8 cellular contexts compared by ENCODE assay signal in genomic region chr3:46110701-46111493, GRCh38.
DNase-seq lines count a peak whose midpoint lies in the region; ATAC-seq and FAIRE-seq lines count a peak whose summit lies in the region.

No MANE protein-coding gene starts in this region.

- no peaks in the 10 kb centered on the region for H3K9me3 Mint-ChIP-seq in activated CD4-positive, alpha-beta T cell treated with anti-CD3 and anti-CD28 coated beads for 36 hours (ENCODE audit: low read depth)
- H3K9me3 Mint-ChIP-seq in activated T-cell treated with anti-CD3 and anti-CD28 coated beads, Interleukin-2, amount 50 U/mL, for 24 hours = no peaks in the 10 kb centered on the region

- H3K4me3 Mint-ChIP-seq in activated CD4-positive, alpha-beta T cell treated with anti-CD3 and anti-CD28 coated beads for 36 hours = no peak overlapping the region
- H3K4me3 Mint-ChIP-seq in activated T-cell treated with anti-CD3 and anti-CD28 coated beads, Interleukin-2, amount 50 U/mL, for 24 hours = no peak overlapping the region

- peak; percentile 77 for FAIRE-seq in urothelium cell line (lab: Jason Lieb, UNC)

- ATAC-seq in activated CD4-positive, alpha-beta T cell treated with anti-CD3 and anti-CD28 coated beads for 36 hours = peak; percentile 31
- ATAC-seq in HG03066 (IDR thresholded peaks at IDR 0.05; ENCODE audit: low read depth, unreplicated experiment) = peak; percentile 63
- ATAC-seq in left cardiac atrium = peak; percentile 74 to 78

- intact Hi-C loops in activated CD4-positive, alpha-beta T cell treated with anti-CD3 and anti-CD28 coated beads for 36 hours (cut with DNase I, micrococcal nuclease) = no loop called here
- intact Hi-C loops in left cardiac atrium (cut with DNase I) = no loop called here

- H3K4me1 Mint-ChIP-seq in activated CD4-positive, alpha-beta T cell treated with anti-CD3 and anti-CD28 coated beads for 36 hours = peaks cover 11% of the 10 kb centered on the region
- H3K4me1 Mint-ChIP-seq in activated T-cell treated with anti-CD3 and anti-CD28 coated beads, Interleukin-2, amount 50 U/mL, for 24 hours (ENCODE audit: low read depth) = peaks cover 55% of the 10 kb centered on the region

- peaks cover 16% of the 10 kb centered on the region for H3K27me3 Mint-ChIP-seq in activated CD4-positive, alpha-beta T cell treated with anti-CD3 and anti-CD28 coated beads for 36 hours
- no peaks in the 10 kb centered on the region for H3K27me3 Mint-ChIP-seq in activated T-cell treated with anti-CD3 and anti-CD28 coated beads, Interleukin-2, amount 50 U/mL, for 24 hours

- no peak overlapping the region for H3K27ac Mint-ChIP-seq in activated CD4-positive, alpha-beta T cell treated with anti-CD3 and anti-CD28 coated beads for 36 hours
- no peak overlapping the region for H3K27ac Mint-ChIP-seq in activated T-cell treated with anti-CD3 and anti-CD28 coated beads, Interleukin-2, amount 50 U/mL, for 24 hours

- POLR2A ChIA-PET in activated CD4-positive, alpha-beta T cell treated with anti-CD3 and anti-CD28 coated beads for 36 hours (lab: Charles Lee) = interaction anchor here (0.7 kb wide), 1 partner anchor 431 kb away, joined by 4 read pairs; no protein-coding TSS in a partner anchor

- H3K36me3 Mint-ChIP-seq in activated CD4-positive, alpha-beta T cell treated with anti-CD3 and anti-CD28 coated beads for 36 hours (ENCODE audit: low read depth) = no peaks in the 10 kb centered on the region
- H3K36me3 Mint-ChIP-seq in activated T-cell treated with anti-CD3 and anti-CD28 coated beads, Interleukin-2, amount 50 U/mL, for 24 hours (ENCODE audit: low read depth) = no peaks in the 10 kb centered on the region

- DNase-seq in activated CD4-positive, alpha-beta T cell treated with anti-CD3 and anti-CD28 coated beads for 36 hours = no peak
- no peak for DNase-seq in activated CD4-positive, alpha-beta T cell treated with anti-CD3 and anti-CD28 coated beads, Interleukin-2, amount 50 U/mL, for 1 hour
- peak; percentile 98 for DNase-seq in SIG-M5 (lab: John Stamatoyannopoulos, UW)
- DNase-seq in left cardiac atrium = peak; percentile 39
- DNase-seq in urothelium cell line (ENCODE audit: low spot score) = peak; percentile 78
- no peak for DNase-seq in activated T-cell treated with anti-CD3 and anti-CD28 coated beads, Interleukin-2, amount 50 U/mL, for 24 hours
- DNase-seq in NCI-H146 (lab: John Stamatoyannopoulos, UW) = no peak

- CTCF ChIA-PET in activated CD4-positive, alpha-beta T cell treated with anti-CD3 and anti-CD28 coated beads for 36 hours (lab: Charles Lee) = no interaction called here

Comparison
In these comparisons a context has a peak if more than half of its experiments do, and no peak if none do; other contexts are left out.
1. DNase-seq: peak in SIG-M5 (single experiment), left cardiac atrium (single experiment) and urothelium cell line (single experiment); none in activated CD4-positive, alpha-beta T cell treated with anti-CD3 and anti-CD28 coated beads for 36 hours (single experiment), activated CD4-positive, alpha-beta T cell treated with anti-CD3 and anti-CD28 coated beads, Interleukin-2, amount 50 U/mL, for 1 hour (single experiment), activated T-cell treated with anti-CD3 and anti-CD28 coated beads, Interleukin-2, amount 50 U/mL, for 24 hours (single experiment) and NCI-H146 (single experiment).
2. Peak in every context shown above with its lines, with median percentiles within 50 percentile points of each other: ATAC-seq.